ENCODE assay signal across 21 cellular contexts in genomic region chr9:95879591-95879990, GRCh38. TPM values are rescaled to one million over a fixed set of nuclear protein-coding genes. Genes with fewer than 3 reads are reported as not detected.
DNase-seq lines count a peak whose midpoint lies in the region; ATAC-seq and TF ChIP-seq lines count a peak whose summit lies in the region.
"Had no signal": no experiment of that assay in that cellular context is flagged by ENCODE, and none has a peak within 500 bp of the region (broad histone marks: within the 10 kb centered on the region; RNA-seq: fewer than 3 reads in every experiment).

No MANE protein-coding gene starts in this region.

- H3K27ac Mint-ChIP-seq in activated T-cell treated with anti-CD3 and anti-CD28 coated beads, Interleukin-2, amount 50 U/mL, for 72 hours, result peak overlapping the region; percentile 72
- peak overlapping the region; percentile 78 to 82 for H3K27ac Mint-ChIP-seq in T-cell
- H3K27ac Mint-ChIP-seq: activated CD4-positive, alpha-beta T cell treated with anti-CD3 and anti-CD28 coated beads, Interleukin-2, amount 10 ng/mL, durations not matched to agents 7 days and 5 days; IgD-negative memory B cell had no signal

- peaks cover 54% of the 10 kb centered on the region for H3K4me1 Mint-ChIP-seq in activated T-cell treated with anti-CD3 and anti-CD28 coated beads, Interleukin-2, amount 50 U/mL, for 72 hours (ENCODE audit: low read depth)
- peaks cover 52% of the 10 kb centered on the region for H3K4me1 Mint-ChIP-seq in activated T-cell treated with anti-CD3 and anti-CD28 coated beads, Interleukin-2, amount 50 U/mL, for 4 hours (ENCODE audit: low read depth)
- H3K4me1 Mint-ChIP-seq in T-cell, result peaks cover 46 to 59% (median 52%) of the 10 kb centered on the region in 3 donors

- peaks cover 3 to 13% of the 10 kb centered on the region in 2 donors for H3K36me3 Mint-ChIP-seq in activated T-cell treated with anti-CD3 and anti-CD28 coated beads, Interleukin-2, amount 50 U/mL, for 72 hours (ENCODE audit: insufficient read depth in 2 of 2)
- H3K36me3 Mint-ChIP-seq in activated T-cell treated with anti-CD3 and anti-CD28 coated beads, Interleukin-2, amount 50 U/mL, for 4 hours (ENCODE audit: insufficient read depth), result peaks cover 25% of the 10 kb centered on the region
- peaks cover 18% of the 10 kb centered on the region for H3K36me3 Mint-ChIP-seq in T-cell

- no peak for ATAC-seq in activated T-cell treated with anti-CD3 and anti-CD28 coated beads, Interleukin-2, amount 50 U/mL, for 72 hours (replicated peaks in 1 of 2)
- ATAC-seq in activated T-cell treated with anti-CD3 and anti-CD28 coated beads, Interleukin-2, amount 50 U/mL, for 4 hours, result no peak
- ATAC-seq in T-cell (replicated peaks in 1 of 4), result no peak
- no peak for ATAC-seq in left colon
- ATAC-seq: left lung had no signal

- POLR2A ChIA-PET in T-cell (lab: Charles Lee), result interaction anchor here (0.6 to 1.0 kb wide), 3 partner anchors 20 to 1753 kb away, joined by 3 read pairs; partner anchors contain the start of gene TSTD2 (in 1 of the 2)
- POLR2A ChIA-PET in HEK293T (lab: Yijun Ruan, JAX), result interaction anchor here (0.6 kb wide), 1 partner anchor 151 kb away, joined by 3 read pairs; no protein-coding TSS in a partner anchor

- no peak overlapping the region for H3K4me3 ChIP-seq in hepatocyte
- H3K4me3 ChIP-seq in smooth muscle cell, result no peak overlapping the region
- H3K4me3 ChIP-seq: BLaER1 treated with 17β-estradiol and CSF1 and Interleukin-3, amounts not matched to agents 10 nM and 100 nM; colonic mucosa; left lung; testis had no signal

- H3K4me1 ChIP-seq in hepatocyte (ENCODE audit: insufficient read depth) (peaks cover 10% of the 10 kb centered on the region), smooth muscle cell (ENCODE audit: low read depth) (peaks cover 2% of the 10 kb centered on the region)

- H3K9ac ChIP-seq in smooth muscle cell (ENCODE audit: low read depth), result peak overlapping the region; percentile 37
- H3K9ac ChIP-seq: BLaER1 treated with 17β-estradiol and CSF1 and Interleukin-3, amounts not matched to agents 10 nM and 100 nM had no signal

- no peaks in the 10 kb centered on the region for H4K20me1 ChIP-seq in hepatocyte (ENCODE audit: insufficient read depth, poor library complexity, severe bottlenecking)
- peaks cover 62% of the 10 kb centered on the region for H4K20me1 ChIP-seq in smooth muscle cell (ENCODE audit: low read depth)

- H3K4me2 ChIP-seq in hepatocyte, result peak overlapping the region; percentile 5
- H3K4me2 ChIP-seq in smooth muscle cell, result peak overlapping the region; percentile 38
- H3K4me2 ChIP-seq: BLaER1 treated with 17β-estradiol and CSF1 and Interleukin-3, amounts not matched to agents 10 nM and 100 nM had no signal

- no peaks in the 10 kb centered on the region for H3K27me3 Mint-ChIP-seq in activated T-cell treated with anti-CD3 and anti-CD28 coated beads, Interleukin-2, amount 50 U/mL, for 72 hours (ENCODE audit: low read depth)
- H3K27me3 Mint-ChIP-seq in activated T-cell treated with anti-CD3 and anti-CD28 coated beads, Interleukin-2, amount 50 U/mL, for 4 hours (ENCODE audit: low read depth), result no peaks in the 10 kb centered on the region
- no peaks in the 10 kb centered on the region for H3K27me3 Mint-ChIP-seq in T-cell
- H3K27me3 Mint-ChIP-seq: activated CD4-positive, alpha-beta T cell treated with anti-CD3 and anti-CD28 coated beads, Interleukin-2, amount 10 ng/mL, durations not matched to agents 7 days and 5 days; IgD-negative memory B cell had no signal

- intact Hi-C loops in left colon (cut with DNase I, micrococcal nuclease), result loop anchor here in 1 of 2 donors (5.0 kb wide), 1 partner anchor 107 kb away; no protein-coding TSS in a partner anchor

- no peak for TF ChIP-seq CTCF in hepatocyte (IDR thresholded peaks at IDR 0.05; ENCODE audit: poor library complexity)
- no peak for TF ChIP-seq CTCF in smooth muscle cell (IDR thresholded peaks at IDR 0.05; ENCODE audit: borderline replicate concordance, insufficient read depth, poor library complexity, severe bottlenecking)

- H3F3A ChIP-seq in smooth muscle cell (ENCODE audit: low read depth), result peaks cover 15% of the 10 kb centered on the region

- no peaks in the 10 kb centered on the region for H3K9me3 ChIP-seq in hepatocyte (ENCODE audit: low read depth)
- no peaks in the 10 kb centered on the region for H3K9me3 ChIP-seq in smooth muscle cell (replicated peaks; ENCODE audit: low read depth)
- H3K9me3 ChIP-seq: colonic mucosa, left lung, testis had no signal

- CTCF ChIA-PET in T-cell (lab: Charles Lee) (no interaction called here), HEK293T (lab: Yijun Ruan, JAX) (interaction anchor here (0.6 to 0.9 kb wide), 2 partner anchors 9 to 31 kb away, joined by 3 read pairs; no protein-coding TSS in a partner anchor)

- H3K4me3 Mint-ChIP-seq in activated T-cell treated with anti-CD3 and anti-CD28 coated beads, Interleukin-2, amount 50 U/mL, for 72 hours, result peak overlapping the region in 1 of 2 donors; percentile 36
- H3K4me3 Mint-ChIP-seq in activated T-cell treated with anti-CD3 and anti-CD28 coated beads, Interleukin-2, amount 50 U/mL, for 4 hours, result no peak overlapping the region
- H3K4me3 Mint-ChIP-seq in T-cell, result peak overlapping the region in 1 of 3 donors; percentile 16
- H3K4me3 Mint-ChIP-seq: activated CD4-positive, alpha-beta T cell treated with anti-CD3 and anti-CD28 coated beads, Interleukin-2, amount 10 ng/mL, durations not matched to agents 7 days and 5 days had no signal

- H3K27me3 ChIP-seq in hepatocyte (no peaks in the 10 kb centered on the region), smooth muscle cell (ENCODE audit: low read depth) (no peaks in the 10 kb centered on the region)
- H3K27me3 ChIP-seq: BLaER1 treated with 17β-estradiol and CSF1 and Interleukin-3, amounts not matched to agents 10 nM and 100 nM; colonic mucosa; left lung; testis had no signal

- no peak for DNase-seq in activated T-cell treated with anti-CD3 and anti-CD28 coated beads, Interleukin-2, amount 50 U/mL, for 72 hours
- no peak for DNase-seq in activated T-cell treated with anti-CD3 and anti-CD28 coated beads, Interleukin-2, amount 50 U/mL, for 4 hours
- DNase-seq in T-cell, result no peak
- DNase-seq in hepatocyte (ENCODE audit: low spot score), result no peak
- DNase-seq in smooth muscle cell (lab: John Stamatoyannopoulos, UW; ENCODE audit: unreplicated experiment), result no peak
- DNase-seq in left colon, result no peak
- DNase-seq in NCI-H345 treated with DMSO at 0.1 percent for 48 hours (lab: John Stamatoyannopoulos, UW; ENCODE audit: unreplicated experiment), result no peak
- no peak for DNase-seq in HEK293T (ENCODE audit: extremely low spot score)
- DNase-seq: activated CD4-positive, alpha-beta T cell treated with anti-CD3 and anti-CD28 coated beads, Interleukin-2, amount 10 ng/mL, durations not matched to agents 7 days and 5 days; activated T-cell treated with anti-CD3 and anti-CD28 coated beads for 4 hours; colonic mucosa; head of caudate nucleus; left lung; midbrain; NCI-H1694; NCI-H2171 treated with DMSO at 0.1 percent for 48 hours; NCI-H748 treated with DMSO at 0.1 percent for 48 hours; SHP77; testis had no signal

- H3K79me2 ChIP-seq in hepatocyte (peaks cover 60% of the 10 kb centered on the region), smooth muscle cell (ENCODE audit: low read depth) (peaks cover 57% of the 10 kb centered on the region)

- no peaks in the 10 kb centered on the region for H3K9me2 ChIP-seq in hepatocyte (replicated peaks; ENCODE audit: insufficient read depth)

- no peaks in the 10 kb centered on the region for H3K9me3 Mint-ChIP-seq in activated T-cell treated with anti-CD3 and anti-CD28 coated beads, Interleukin-2, amount 50 U/mL, for 72 hours
- no peaks in the 10 kb centered on the region for H3K9me3 Mint-ChIP-seq in activated T-cell treated with anti-CD3 and anti-CD28 coated beads, Interleukin-2, amount 50 U/mL, for 4 hours
- no peaks in the 10 kb centered on the region for H3K9me3 Mint-ChIP-seq in T-cell
- H3K9me3 Mint-ChIP-seq: IgD-negative memory B cell had no signal

- H2AFZ ChIP-seq in hepatocyte (no peak overlapping the region), smooth muscle cell (ENCODE audit: low read depth) (no peak overlapping the region)

- H3K36me3 ChIP-seq in hepatocyte (replicated peaks; ENCODE audit: insufficient read depth, low read depth), result no peaks in the 10 kb centered on the region
- peaks cover 11% of the 10 kb centered on the region for H3K36me3 ChIP-seq in smooth muscle cell (ENCODE audit: low read depth)
- H3K36me3 ChIP-seq: colonic mucosa had no signal

- H3K27ac ChIP-seq in hepatocyte, result peak overlapping the region; percentile 24
- H3K27ac ChIP-seq in smooth muscle cell (ENCODE audit: low read depth), result peak overlapping the region; percentile 74
- H3K27ac ChIP-seq: BLaER1 treated with 17β-estradiol and CSF1 and Interleukin-3, amounts not matched to agents 10 nM and 100 nM; colonic mucosa; testis had no signal

TF ChIP-seq in HEK293T, 16 proteins besides CTCF, POLR2A, EP300 and RAD21:
- TF ChIP-seq FOXM1 (IDR thresholded peaks at IDR 0.05; ENCODE audit: borderline replicate concordance) (no peak), FOXK2 (IDR thresholded peaks at IDR 0.05) (no peak), SUZ12 (IDR thresholded peaks at IDR 0.05) (no peak), HDGF (IDR thresholded peaks at IDR 0.05; ENCODE audit: borderline replicate concordance) (no peak), FOXA1 (IDR thresholded peaks at IDR 0.05) (no peak), CTBP1 (IDR thresholded peaks at IDR 0.05; ENCODE audit: borderline replicate concordance) (no peak)
TF ChIP-seq in HEK293T: peak in this region for 0.

RNA-seq across cellular contexts. Expression of gene ERCC6L2, which starts 4.1 kb away (rescaled TPM):
- total RNA-seq in activated T-cell treated with anti-CD3 and anti-CD28 coated beads, Interleukin-2, amount 50 U/mL, for 72 hours, result 10 to 100 TPM; 24.1 to 30.7 TPM
- 10 to 100 TPM; 24.4 to 27.9 (median 27.1) TPM for total RNA-seq in activated T-cell treated with anti-CD3 and anti-CD28 coated beads, Interleukin-2, amount 50 U/mL, for 4 hours
- total RNA-seq in T-cell (10 to 100 TPM; 46.8 to 58.3 (median 50.5) TPM), hepatocyte (55.7 and 58.9 TPM in 2 replicates), smooth muscle cell (39.4 and 49.9 TPM in 2 replicates), left colon (10 to 100 TPM; 39.4 to 43.5 TPM)
- polyA plus RNA-seq in hepatocyte (17.6 and 21.5 TPM in 2 replicates), smooth muscle cell (9.6 and 11.7 TPM in 2 replicates)
